Comparison of ENCODE assay signal across 1 cellular context in the genomic region with DNA sequence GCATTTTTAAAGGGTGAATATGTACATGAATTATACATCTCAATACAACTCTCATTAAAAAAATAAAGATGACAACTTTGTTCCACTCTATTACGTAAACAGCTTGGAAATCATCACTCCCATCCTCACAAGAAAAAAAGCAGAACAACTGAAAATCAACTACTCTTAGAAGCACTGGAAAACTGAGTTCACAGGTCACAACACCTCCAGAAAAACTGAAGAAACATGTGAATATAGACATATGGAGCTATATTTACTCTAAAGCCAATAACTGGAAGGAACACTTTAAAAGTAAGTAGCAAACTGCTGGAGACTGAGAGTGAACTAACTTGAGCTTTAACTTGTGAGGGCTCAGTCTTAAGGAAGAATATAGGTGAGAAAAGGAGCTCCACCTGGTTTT.
TF ChIP-seq lines count a peak whose summit lies in the region.

No MANE protein-coding gene starts in this region.

TF ChIP-seq in HepG2, 621 proteins besides CTCF, POLR2A, EP300 and RAD21:
- TF ChIP-seq GATAD1 (CRISPR knock-in tag; IDR thresholded peaks at IDR 0.05) (no peak), REL (CRISPR knock-in tag; conservative IDR thresholded peaks at IDR 0.05) (no peak), REXO4 (CRISPR knock-in tag; IDR thresholded peaks at IDR 0.05; ENCODE audit: borderline replicate concordance) (no peak), ZNF326 (CRISPR knock-in tag; IDR thresholded peaks at IDR 0.05; ENCODE audit: borderline replicate concordance) (no peak), ZNF569 (CRISPR knock-in tag; IDR thresholded peaks at IDR 0.05; ENCODE audit: borderline replicate concordance) (no peak), CREB1 (IDR thresholded peaks at IDR 0.05) (no peak), CREB1 (CRISPR knock-in tag; IDR thresholded peaks at IDR 0.05) (0 out of 2 replicates have a peak, but pooled peaks have one; percentile 8), YY1 (IDR thresholded peaks at IDR 0.05; ENCODE audit: insufficient read depth, insufficient replicate concordance, low read depth, low read length) (peak; percentile 29), TMF1 (CRISPR knock-in tag; IDR thresholded peaks at IDR 0.05; ENCODE audit: low read depth) (no peak), JARID2 (CRISPR knock-in tag; IDR thresholded peaks at IDR 0.05; ENCODE audit: insufficient replicate concordance) (no peak), CSRNP2 (CRISPR knock-in tag; conservative IDR thresholded peaks at IDR 0.05; ENCODE audit: low read depth) (no peak), GLMP (CRISPR knock-in tag; IDR thresholded peaks at IDR 0.05; ENCODE audit: borderline replicate concordance) (no peak), ZSCAN22 (CRISPR knock-in tag; IDR thresholded peaks at IDR 0.05) (no peak)
- TF ChIP-seq, protein P1, sequence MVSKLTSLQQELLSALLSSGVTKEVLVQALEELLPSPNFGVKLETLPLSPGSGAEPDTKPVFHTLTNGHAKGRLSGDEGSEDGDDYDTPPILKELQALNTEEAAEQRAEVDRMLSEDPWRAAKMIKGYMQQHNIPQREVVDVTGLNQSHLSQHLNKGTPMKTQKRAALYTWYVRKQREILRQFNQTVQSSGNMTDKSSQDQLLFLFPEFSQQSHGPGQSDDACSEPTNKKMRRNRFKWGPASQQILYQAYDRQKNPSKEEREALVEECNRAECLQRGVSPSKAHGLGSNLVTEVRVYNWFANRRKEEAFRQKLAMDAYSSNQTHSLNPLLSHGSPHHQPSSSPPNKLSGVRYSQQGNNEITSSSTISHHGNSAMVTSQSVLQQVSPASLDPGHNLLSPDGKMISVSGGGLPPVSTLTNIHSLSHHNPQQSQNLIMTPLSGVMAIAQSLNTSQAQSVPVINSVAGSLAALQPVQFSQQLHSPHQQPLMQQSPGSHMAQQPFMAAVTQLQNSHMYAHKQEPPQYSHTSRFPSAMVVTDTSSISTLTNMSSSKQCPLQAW (CRISPR knock-in tag; IDR thresholded peaks at IDR 0.05): no peak
- TF ChIP-seq, protein P2, sequence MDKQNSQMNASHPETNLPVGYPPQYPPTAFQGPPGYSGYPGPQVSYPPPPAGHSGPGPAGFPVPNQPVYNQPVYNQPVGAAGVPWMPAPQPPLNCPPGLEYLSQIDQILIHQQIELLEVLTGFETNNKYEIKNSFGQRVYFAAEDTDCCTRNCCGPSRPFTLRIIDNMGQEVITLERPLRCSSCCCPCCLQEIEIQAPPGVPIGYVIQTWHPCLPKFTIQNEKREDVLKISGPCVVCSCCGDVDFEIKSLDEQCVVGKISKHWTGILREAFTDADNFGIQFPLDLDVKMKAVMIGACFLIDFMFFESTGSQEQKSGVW (CRISPR knock-in tag; IDR thresholded peaks at IDR 0.05; ENCODE audit: borderline replicate concordance): no peak
- TF ChIP-seq, protein P3, sequence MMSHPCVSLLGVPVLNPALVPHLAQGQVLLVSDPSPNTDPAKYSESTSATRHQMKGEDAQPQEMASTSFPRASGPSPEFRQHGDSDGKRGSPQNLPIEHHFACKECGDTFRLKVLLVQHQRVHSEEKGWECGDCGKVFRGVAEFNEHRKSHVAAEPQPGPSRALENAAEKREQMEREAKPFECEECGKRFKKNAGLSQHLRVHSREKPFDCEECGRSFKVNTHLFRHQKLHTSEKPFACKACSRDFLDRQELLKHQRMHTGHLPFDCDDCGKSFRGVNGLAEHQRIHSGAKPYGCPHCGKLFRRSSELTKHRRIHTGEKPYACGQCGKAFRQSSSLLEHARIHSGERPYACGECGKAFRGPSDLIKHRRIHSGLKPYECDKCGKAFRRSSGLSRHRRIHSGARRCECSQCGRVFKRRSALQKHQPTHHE (CRISPR knock-in tag; IDR thresholded peaks at IDR 0.05; ENCODE audit: borderline replicate concordance): no peak
